In genomic region chr1:155002479-155003226, GRCh38 we compare ENCODE assay signal across 7 cellular contexts. TPM values are rescaled to one million over a fixed set of nuclear protein-coding genes. Genes with fewer than 3 reads are reported as not detected.
DNase-seq lines count a peak whose midpoint lies in the region; ATAC-seq and TF ChIP-seq lines count a peak whose summit lies in the region.

Gene ZBTB7B (plus strand): TSS chr1:155002802. CDS start chr1:155014661, 11,859 bp downstream.

- DNase-seq in HPDE6-E6E7 (ENCODE audit: extremely low spot score) (peak; percentile 60), activated B cell treated with CpG ODN at 0.5 μM for 24 hours (no peak), foreskin keratinocyte (no peak), neural progenitor cell (ENCODE audit: low spot score) (peak; percentile 59)

- CTCF ChIA-PET in activated B cell treated with CpG ODN at 0.5 μM for 24 hours (lab: Charles Lee) = interaction anchor here (1.8 kb wide), 1 partner anchor 14 kb away, joined by 13 read pairs; no protein-coding TSS in a partner anchor

- H3K4me3 ChIP-seq in GM08714 (ENCODE audit: low read length) = peak within 1 kb of the TSS; percentile 80
- H3K4me3 ChIP-seq in neural progenitor cell = peak within 1 kb of the TSS; percentile 72

- H3K27ac Mint-ChIP-seq in activated B cell treated with CpG ODN at 0.5 μM for 24 hours (peak within 1 kb of the TSS; percentile 95), neural progenitor cell (peak within 1 kb of the TSS; percentile 87)

- H3K36me3 Mint-ChIP-seq in activated B cell treated with CpG ODN at 0.5 μM for 24 hours (ENCODE audit: low read depth) (peaks cover 6% of the 10 kb centered on the region), neural progenitor cell (no peaks in the 10 kb centered on the region)

- no peaks in the 10 kb centered on the region for H3K9me3 ChIP-seq in neural progenitor cell (ENCODE audit: low read depth)

- peaks cover 38% of the 10 kb centered on the region for H3K79me2 ChIP-seq in neural progenitor cell (ENCODE audit: low read depth)

- POLR2A ChIA-PET in activated B cell treated with CpG ODN at 0.5 μM for 24 hours (lab: Charles Lee) = interaction anchor here (0.7 to 7.2 kb wide), 6 partner anchors 13 to 133 kb away, joined by 3 to 85 read pairs (median 13); partner anchors contain the start of genes CKS1B, FLAD1, PMVK and SLC50A1

- no peaks in the 10 kb centered on the region for H3K36me3 ChIP-seq in neural progenitor cell

- TF ChIP-seq CTCF in activated B cell treated with CpG ODN at 0.5 μM for 24 hours (IDR thresholded peaks at IDR 0.05) (no peak), foreskin keratinocyte (conservative IDR thresholded peaks at IDR 0.05) (no peak), neural progenitor cell (IDR thresholded peaks at IDR 0.05) (no peak)

- peaks cover 43% of the 10 kb centered on the region for H3F3A ChIP-seq in neural progenitor cell (ENCODE audit: low read depth)

- H3K27me3 ChIP-seq in foreskin keratinocyte (no peaks in the 10 kb centered on the region), neural progenitor cell (no peaks in the 10 kb centered on the region)

- H3K4me1 Mint-ChIP-seq in activated B cell treated with CpG ODN at 0.5 μM for 24 hours (peaks cover 58% of the 10 kb centered on the region), neural progenitor cell (peaks cover 25% of the 10 kb centered on the region)

- H3K4me3 Mint-ChIP-seq in activated B cell treated with CpG ODN at 0.5 μM for 24 hours = peak within 1 kb of the TSS; percentile 94
- peak within 1 kb of the TSS; percentile 95 for H3K4me3 Mint-ChIP-seq in neural progenitor cell

- no peak within 1 kb of the TSS for H3K9ac ChIP-seq in neural progenitor cell

- ATAC-seq in activated B cell treated with CpG ODN at 0.5 μM for 24 hours (ENCODE audit: low read depth) = peak; percentile 6
- no peak for ATAC-seq in foreskin keratinocyte
- no peak for ATAC-seq in HG03135 (IDR thresholded peaks at IDR 0.05; ENCODE audit: unreplicated experiment)
- no peak for ATAC-seq in HG03457 (IDR thresholded peaks at IDR 0.05; ENCODE audit: unreplicated experiment)

- peak within 1 kb of the TSS; percentile 74 for H3K27ac ChIP-seq in foreskin keratinocyte
- H3K27ac ChIP-seq in neural progenitor cell = no peak within 1 kb of the TSS

- H2AFZ ChIP-seq in neural progenitor cell (replicated peaks) = no peak within 1 kb of the TSS

- H3K27me3 Mint-ChIP-seq in activated B cell treated with CpG ODN at 0.5 μM for 24 hours (no peaks in the 10 kb centered on the region), neural progenitor cell (ENCODE audit: insufficient read depth, low read depth) (peaks cover 3% of the 10 kb centered on the region)

- peaks cover 13% of the 10 kb centered on the region for H3K4me1 ChIP-seq in foreskin keratinocyte
- H3K4me1 ChIP-seq in neural progenitor cell = peaks cover 20% of the 10 kb centered on the region

- H4K20me1 ChIP-seq in neural progenitor cell (ENCODE audit: low read depth) = no peaks in the 10 kb centered on the region

- H3K9me3 Mint-ChIP-seq in activated B cell treated with CpG ODN at 0.5 μM for 24 hours (no peaks in the 10 kb centered on the region), neural progenitor cell (peaks cover 2% of the 10 kb centered on the region)

- intact Hi-C loops in activated B cell treated with CpG ODN at 0.5 μM for 24 hours (cut with micrococcal nuclease) = loop anchor here (1.0 to 2.0 kb wide), 6 partner anchors 19 to 444 kb away; partner anchors contain the start of genes ADAM15, CKS1B, EFNA4 and FLAD1

- peak within 1 kb of the TSS; percentile 98 for H3K4me2 ChIP-seq in neural progenitor cell

RNA-seq across cellular contexts. Expression of gene ZBTB7B, which starts in this region (rescaled TPM):
- total RNA-seq in activated B cell treated with CpG ODN at 0.5 μM for 24 hours = 56.2 and 56.6 TPM in 2 replicates
- 26.2 and 32.8 TPM in 2 replicates for total RNA-seq in foreskin keratinocyte
- 17.3 and 19.4 TPM in 2 replicates for polyA plus RNA-seq in foreskin keratinocyte
- total RNA-seq in neural progenitor cell (ENCODE audit: low replicate concordance) = 4.7 and 15.7 TPM in 2 replicates

Comparison
In these comparisons a context has a peak if more than half of its experiments do, and no peak if none do; other contexts are left out.
1. DNase-seq: peak in HPDE6-E6E7 (single experiment) and neural progenitor cell (single experiment); none in activated B cell treated with CpG ODN at 0.5 μM for 24 hours (single experiment) and foreskin keratinocyte (0 of 2).